Comparison of ENCODE assay signal across 18 cellular contexts in genomic region chr11:64826578-64827450, GRCh38.
"Had no signal": no experiment of that assay in that cellular context is flagged by ENCODE, and none has a peak within 500 bp of the region (broad histone marks: within the 10 kb centered on the region; RNA-seq: fewer than 3 reads in every experiment).

No MANE protein-coding gene starts in this region.

- H3K79me2 ChIP-seq: hepatocyte had no signal

- H2AFZ ChIP-seq: hepatocyte had no signal

- H3K27ac ChIP-seq: cardiac muscle cell, hepatocyte, neutrophil, thyroid gland had no signal

- H3K4me1 Mint-ChIP-seq: activated CD4-positive, alpha-beta memory T cell treated with anti-CD3 and anti-CD28 coated beads, Interleukin-2, amount 10 ng/mL, durations not matched to agents 7 days and 5 days; activated CD8-positive, alpha-beta memory T cell treated with anti-CD3 and anti-CD28 coated beads, Interleukin-2, amount 10 ng/mL, durations not matched to agents 7 days and 5 days; activated naive CD8-positive, alpha-beta T cell treated with anti-CD3 and anti-CD28 coated beads for 36 hours; naive thymus-derived CD4-positive, alpha-beta T cell had no signal

- H3K4me3 Mint-ChIP-seq: activated CD4-positive, alpha-beta memory T cell treated with anti-CD3 and anti-CD28 coated beads, Interleukin-2, amount 10 ng/mL, durations not matched to agents 7 days and 5 days; activated CD8-positive, alpha-beta memory T cell treated with anti-CD3 and anti-CD28 coated beads, Interleukin-2, amount 10 ng/mL, durations not matched to agents 7 days and 5 days; activated naive CD8-positive, alpha-beta T cell treated with anti-CD3 and anti-CD28 coated beads for 36 hours; effector memory CD8-positive, alpha-beta T cell; memory B cell; naive thymus-derived CD4-positive, alpha-beta T cell had no signal

- H3K9me3 ChIP-seq: neutrophil, thyroid gland had no signal

- H3K9me3 Mint-ChIP-seq: activated CD4-positive, alpha-beta memory T cell treated with anti-CD3 and anti-CD28 coated beads, Interleukin-2, amount 10 ng/mL, durations not matched to agents 7 days and 5 days; activated naive CD8-positive, alpha-beta T cell treated with anti-CD3 and anti-CD28 coated beads for 36 hours; effector memory CD8-positive, alpha-beta T cell; memory B cell; naive thymus-derived CD4-positive, alpha-beta T cell had no signal

- H3K27me3 Mint-ChIP-seq: activated CD8-positive, alpha-beta memory T cell treated with anti-CD3 and anti-CD28 coated beads, Interleukin-2, amount 10 ng/mL, durations not matched to agents 7 days and 5 days; activated naive CD8-positive, alpha-beta T cell treated with anti-CD3 and anti-CD28 coated beads for 36 hours; effector memory CD8-positive, alpha-beta T cell; memory B cell; naive thymus-derived CD4-positive, alpha-beta T cell had no signal

- ATAC-seq: activated CD8-positive, alpha-beta memory T cell treated with anti-CD3 and anti-CD28 coated beads, Interleukin-2, amount 10 ng/mL, durations not matched to agents 7 days and 5 days; effector memory CD8-positive, alpha-beta T cell; naive thymus-derived CD4-positive, alpha-beta T cell had no signal

- H3K36me3 ChIP-seq: cardiac muscle cell, neutrophil had no signal

- H3K36me3 Mint-ChIP-seq: activated CD8-positive, alpha-beta memory T cell treated with anti-CD3 and anti-CD28 coated beads, Interleukin-2, amount 10 ng/mL, durations not matched to agents 7 days and 5 days; activated naive CD8-positive, alpha-beta T cell treated with anti-CD3 and anti-CD28 coated beads for 36 hours had no signal

- H3K27ac Mint-ChIP-seq: activated CD4-positive, alpha-beta memory T cell treated with anti-CD3 and anti-CD28 coated beads, Interleukin-2, amount 10 ng/mL, durations not matched to agents 7 days and 5 days; activated CD8-positive, alpha-beta memory T cell treated with anti-CD3 and anti-CD28 coated beads, Interleukin-2, amount 10 ng/mL, durations not matched to agents 7 days and 5 days; activated naive CD8-positive, alpha-beta T cell treated with anti-CD3 and anti-CD28 coated beads for 36 hours; effector memory CD8-positive, alpha-beta T cell; memory B cell; naive thymus-derived CD4-positive, alpha-beta T cell had no signal

- H3K27me3 ChIP-seq: cardiac muscle cell, hepatocyte, neutrophil, thyroid gland had no signal

- H3K4me3 ChIP-seq: cardiac muscle cell, hepatocyte, thyroid gland had no signal

- H3K4me2 ChIP-seq: hepatocyte had no signal

- DNase-seq: activated CD4-positive, alpha-beta memory T cell treated with anti-CD3 and anti-CD28 coated beads, Interleukin-2, amount 10 ng/mL, durations not matched to agents 7 days and 5 days; activated CD4-positive, alpha-beta T cell treated with anti-CD3 and anti-CD28 coated beads for 48 hours; activated CD4-positive, CD25-positive, alpha-beta regulatory T cell; activated CD8-positive, alpha-beta memory T cell treated with anti-CD3 and anti-CD28 coated beads, Interleukin-2, amount 10 ng/mL, durations not matched to agents 7 days and 5 days; activated naive CD4-positive, alpha-beta T cell; activated naive CD8-positive, alpha-beta T cell treated with anti-CD3 and anti-CD28 coated beads for 36 hours; amniotic stem cell; effector memory CD8-positive, alpha-beta T cell; stimulated activated CD8-positive, alpha-beta memory T cell treated with anti-CD3 and anti-CD28 coated beads, Interleukin-4, amount 100 ng/mL, for 48 hours; stimulated activated naive CD4-positive, alpha-beta T cell; SW 1271; T-helper 2 cell; thyroid gland had no signal

- H3K4me1 ChIP-seq: thyroid gland had no signal
